Comparison of ENCODE assay signal across 1 cellular context in the genomic region with DNA sequence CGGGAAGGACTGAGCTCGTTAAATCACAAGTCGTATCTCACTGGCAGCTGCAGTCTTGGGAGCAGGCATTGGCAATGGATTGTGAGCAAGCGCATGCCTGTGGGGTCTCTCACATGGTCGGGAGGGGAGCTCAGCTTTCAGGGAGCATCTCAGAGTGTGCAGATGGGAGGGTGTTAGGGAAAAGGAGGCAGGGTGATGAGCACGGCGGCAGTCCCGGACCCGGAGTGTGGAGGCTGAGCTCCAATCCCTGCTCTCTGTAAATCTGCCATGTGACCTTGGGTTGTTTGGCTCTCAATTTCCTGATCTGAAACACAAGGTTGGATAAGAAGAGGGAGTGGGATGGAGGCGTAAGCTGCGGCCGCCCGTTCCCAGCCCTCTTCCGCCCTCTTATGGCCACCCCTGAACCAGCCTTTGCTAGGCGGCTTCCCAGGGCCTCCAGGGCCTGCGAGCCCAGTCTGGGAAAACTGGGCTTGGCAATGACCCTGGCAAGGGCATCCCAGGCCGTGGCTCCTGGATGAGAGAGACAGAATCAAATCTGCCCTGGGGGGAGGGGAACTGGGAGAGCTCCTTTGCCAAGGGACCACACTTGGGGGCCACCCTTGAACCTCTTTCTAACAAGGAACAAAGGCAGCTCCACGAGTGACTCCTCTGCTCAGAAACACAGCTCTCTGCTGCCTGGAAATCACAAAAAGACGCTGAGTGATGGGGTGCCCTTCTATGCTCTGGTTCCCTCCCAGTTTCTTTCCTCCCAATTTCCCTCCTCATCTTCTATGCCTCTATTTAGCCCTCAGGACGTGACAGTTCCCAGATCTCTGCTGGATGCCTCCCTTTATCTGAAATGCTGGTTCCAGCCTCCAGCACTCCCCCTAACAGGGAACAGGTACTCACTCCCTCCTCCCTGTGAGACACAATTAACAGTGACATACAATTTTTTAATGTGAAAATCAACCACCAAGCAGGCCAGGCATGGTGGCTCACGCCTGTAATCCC.
A peak's percentile ranks its signal among the peaks of the same experiment; 100 is the strongest.
TF ChIP-seq lines count a peak whose summit lies in the region.

No MANE protein-coding gene starts in this region.

TF ChIP-seq in HepG2, 621 proteins besides CTCF, POLR2A, EP300 and RAD21 (continued from another document and continues in another):
- TF ChIP-seq SOX6 (IDR thresholded peaks at IDR 0.05): no peak
- TF ChIP-seq SOX6 (CRISPR knock-in tag; IDR thresholded peaks at IDR 0.05): 0 out of 2 replicates have a peak, but pooled peaks have one; percentile 32
- TF ChIP-seq SMAD3 (CRISPR knock-in tag; IDR thresholded peaks at IDR 0.05): 0 out of 2 replicates have a peak, but pooled peaks have one; percentile 36
- no peak for TF ChIP-seq ZNF317 (CRISPR knock-in tag; IDR thresholded peaks at IDR 0.05)
- 0 out of 2 replicates have a peak, but pooled peaks have one; percentile 62 for TF ChIP-seq ZFP37 (CRISPR knock-in tag; IDR thresholded peaks at IDR 0.05; ENCODE audit: borderline replicate concordance)
- TF ChIP-seq ZNF776 (CRISPR knock-in tag; IDR thresholded peaks at IDR 0.05): peak; percentile 41; the same call in 1 of the 2 replicates
- 0 out of 2 replicates have a peak, but pooled peaks have one; percentile 42 for TF ChIP-seq ZNF333 (CRISPR knock-in tag; IDR thresholded peaks at IDR 0.05; ENCODE audit: borderline replicate concordance)
- peak; percentile 12; the same call in 1 of the 2 replicates for TF ChIP-seq RXRB (CRISPR knock-in tag; IDR thresholded peaks at IDR 0.05; ENCODE audit: borderline replicate concordance)
- TF ChIP-seq ZNF556 (CRISPR knock-in tag; IDR thresholded peaks at IDR 0.05; ENCODE audit: borderline replicate concordance): peak; percentile 51; the same call in 1 of the 2 replicates
- peak; percentile 28; the same call in 1 of the 2 replicates for TF ChIP-seq HIVEP1 (CRISPR knock-in tag; IDR thresholded peaks at IDR 0.05)
- peak; percentile 37 for TF ChIP-seq ZNF883 (CRISPR knock-in tag; IDR thresholded peaks at IDR 0.05; ENCODE audit: not compliant biosample characterization)
- TF ChIP-seq ZNF83 (CRISPR knock-in tag; IDR thresholded peaks at IDR 0.05; ENCODE audit: borderline replicate concordance): peak; percentile 63; the same call in 1 of the 2 replicates
- TF ChIP-seq ZNF350 (CRISPR knock-in tag; IDR thresholded peaks at IDR 0.05; ENCODE audit: borderline replicate concordance, low read depth): peak; percentile 49; the same call in 1 of the 2 replicates
- 0 out of 2 replicates have a peak, but pooled peaks have one; percentile 20 for TF ChIP-seq ZNF331 (CRISPR knock-in tag; IDR thresholded peaks at IDR 0.05)
- no peak for TF ChIP-seq ZNF329 (CRISPR knock-in tag; IDR thresholded peaks at IDR 0.05; ENCODE audit: low read depth)
- 0 out of 2 replicates have a peak, but pooled peaks have one; percentile 67 for TF ChIP-seq AHR (CRISPR knock-in tag; IDR thresholded peaks at IDR 0.05)
- TF ChIP-seq ZNF839 (CRISPR knock-in tag; IDR thresholded peaks at IDR 0.05; ENCODE audit: borderline replicate concordance): 0 out of 2 replicates have a peak, but pooled peaks have one; percentile 59
- no peak for TF ChIP-seq ZKSCAN8 (CRISPR knock-in tag; IDR thresholded peaks at IDR 0.05; ENCODE audit: borderline replicate concordance)
- no peak for TF ChIP-seq ZNF644 (CRISPR knock-in tag; IDR thresholded peaks at IDR 0.05; ENCODE audit: low read depth)
- TF ChIP-seq NCOA2 (CRISPR knock-in tag; IDR thresholded peaks at IDR 0.05): no peak
- TF ChIP-seq XRCC5 (optimal IDR thresholded peaks at IDR 0.05; ENCODE audit: low read length): peak; percentile 53
- no peak for TF ChIP-seq ETV6 (CRISPR knock-in tag; conservative IDR thresholded peaks at IDR 0.05)
- no peak for TF ChIP-seq MAZ (IDR thresholded peaks at IDR 0.05; ENCODE audit: borderline replicate concordance, low read depth, low read length)
- TF ChIP-seq MAZ (CRISPR knock-in tag; IDR thresholded peaks at IDR 0.05; ENCODE audit: low read depth): 0 out of 2 replicates have a peak, but pooled peaks have one; percentile 11
- peak; percentile 29; the same call in 1 of the 2 replicates for TF ChIP-seq FOSL2 (CRISPR knock-in tag; IDR thresholded peaks at IDR 0.05)
- peak; percentile 27; the same call in 1 of the 2 replicates for TF ChIP-seq SALL1 (CRISPR knock-in tag; IDR thresholded peaks at IDR 0.05)
- TF ChIP-seq GABPB1 (CRISPR knock-in tag; IDR thresholded peaks at IDR 0.05): 0 out of 2 replicates have a peak, but pooled peaks have one; percentile 31
- peak; percentile 69; the same call in 1 of the 2 replicates for TF ChIP-seq ZNF567 (CRISPR knock-in tag; IDR thresholded peaks at IDR 0.05; ENCODE audit: borderline replicate concordance)
- 0 out of 2 replicates have a peak, but pooled peaks have one; percentile 46 for TF ChIP-seq ZNF441 (CRISPR knock-in tag; IDR thresholded peaks at IDR 0.05; ENCODE audit: borderline replicate concordance)
- TF ChIP-seq MIER2 (CRISPR knock-in tag; IDR thresholded peaks at IDR 0.05): 0 out of 2 replicates have a peak, but pooled peaks have one; percentile 60
- TF ChIP-seq NRL (CRISPR knock-in tag; IDR thresholded peaks at IDR 0.05; ENCODE audit: borderline replicate concordance): peak; percentile 23; the same call in 1 of the 2 replicates
- no peak for TF ChIP-seq ZNF841 (CRISPR knock-in tag; IDR thresholded peaks at IDR 0.05; ENCODE audit: borderline replicate concordance)
- 0 out of 2 replicates have a peak, but pooled peaks have one; percentile 22 for TF ChIP-seq TFDP2 (CRISPR knock-in tag; IDR thresholded peaks at IDR 0.05)
- 0 out of 2 replicates have a peak, but pooled peaks have one; percentile 46 for TF ChIP-seq ZNF710 (CRISPR knock-in tag; IDR thresholded peaks at IDR 0.05; ENCODE audit: borderline replicate concordance)
- 0 out of 4 replicates have a peak, but pooled peaks have one; percentile 31 to 32 for TF ChIP-seq HMGXB4 (CRISPR knock-in tag; IDR thresholded peaks at IDR 0.05; ENCODE audit: borderline replicate concordance in 1 of 2, low read depth in 1 of 2)
- peak; percentile 18; the same call in 1 of the 2 replicates for TF ChIP-seq ELF3 (CRISPR knock-in tag; IDR thresholded peaks at IDR 0.05)
- no peak for TF ChIP-seq ZNF33A (CRISPR knock-in tag; IDR thresholded peaks at IDR 0.05; ENCODE audit: borderline replicate concordance)
- TF ChIP-seq PAX8 (CRISPR knock-in tag; IDR thresholded peaks at IDR 0.05; ENCODE audit: borderline replicate concordance): no peak
- TF ChIP-seq, protein P1, sequence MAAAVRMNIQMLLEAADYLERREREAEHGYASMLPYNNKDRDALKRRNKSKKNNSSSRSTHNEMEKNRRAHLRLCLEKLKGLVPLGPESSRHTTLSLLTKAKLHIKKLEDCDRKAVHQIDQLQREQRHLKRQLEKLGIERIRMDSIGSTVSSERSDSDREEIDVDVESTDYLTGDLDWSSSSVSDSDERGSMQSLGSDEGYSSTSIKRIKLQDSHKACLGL (CRISPR knock-in tag; IDR thresholded peaks at IDR 0.05): 0 out of 2 replicates have a peak, but pooled peaks have one; percentile 38
- TF ChIP-seq NR2F6 (IDR thresholded peaks at IDR 0.05): no peak
- TF ChIP-seq NR2F6 (CRISPR knock-in tag; IDR thresholded peaks at IDR 0.05): no peak
- peak; percentile 65 for TF ChIP-seq SMC3 (IDR thresholded peaks at IDR 0.05; ENCODE audit: low read length)
- TF ChIP-seq, protein P2, sequence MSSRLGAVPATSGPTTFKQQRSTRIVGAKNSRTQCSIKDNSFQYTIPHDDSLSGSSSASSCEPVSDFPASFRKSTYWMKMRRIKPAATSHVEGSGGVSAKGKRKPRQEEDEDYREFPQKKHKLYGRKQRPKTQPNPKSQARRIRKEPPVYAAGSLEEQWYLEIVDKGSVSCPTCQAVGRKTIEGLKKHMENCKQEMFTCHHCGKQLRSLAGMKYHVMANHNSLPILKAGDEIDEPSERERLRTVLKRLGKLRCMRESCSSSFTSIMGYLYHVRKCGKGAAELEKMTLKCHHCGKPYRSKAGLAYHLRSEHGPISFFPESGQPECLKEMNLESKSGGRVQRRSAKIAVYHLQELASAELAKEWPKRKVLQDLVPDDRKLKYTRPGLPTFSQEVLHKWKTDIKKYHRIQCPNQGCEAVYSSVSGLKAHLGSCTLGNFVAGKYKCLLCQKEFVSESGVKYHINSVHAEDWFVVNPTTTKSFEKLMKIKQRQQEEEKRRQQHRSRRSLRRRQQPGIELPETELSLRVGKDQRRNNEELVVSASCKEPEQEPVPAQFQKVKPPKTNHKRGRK (CRISPR knock-in tag; IDR thresholded peaks at IDR 0.05): no peak
- no peak for TF ChIP-seq ZNF605 (CRISPR knock-in tag; IDR thresholded peaks at IDR 0.05)
- TF ChIP-seq ZNF580 (CRISPR knock-in tag; IDR thresholded peaks at IDR 0.05; ENCODE audit: borderline replicate concordance, low read depth): 0 out of 2 replicates have a peak, but pooled peaks have one; percentile 43
- peak; percentile 97 for TF ChIP-seq STAG1 (CRISPR knock-in tag; IDR thresholded peaks at IDR 0.05)
- no peak for TF ChIP-seq TCF12 (IDR thresholded peaks at IDR 0.05)
- TF ChIP-seq TCF12 (CRISPR knock-in tag; IDR thresholded peaks at IDR 0.05): 0 out of 2 replicates have a peak, but pooled peaks have one; percentile 42
- 0 out of 2 replicates have a peak, but pooled peaks have one; percentile 59 for TF ChIP-seq KDM3A (CRISPR knock-in tag; IDR thresholded peaks at IDR 0.05; ENCODE audit: low read depth)
- TF ChIP-seq ZSCAN31 (CRISPR knock-in tag; IDR thresholded peaks at IDR 0.05; ENCODE audit: low read depth): 0 out of 2 replicates have a peak, but pooled peaks have one; percentile 17
- TF ChIP-seq SAP130 (CRISPR knock-in tag; IDR thresholded peaks at IDR 0.05; ENCODE audit: low read depth): 0 out of 2 replicates have a peak, but pooled peaks have one; percentile 12
- 0 out of 2 replicates have a peak, but pooled peaks have one; percentile 13 for TF ChIP-seq ARID5B (CRISPR knock-in tag; IDR thresholded peaks at IDR 0.05)
